ENCODE assay signal across 26 cellular contexts in genomic region chr4:155784637-155785036, GRCh38. TPM values are rescaled to one million over a fixed set of nuclear protein-coding genes. Genes with fewer than 3 reads are reported as not detected.
DNase-seq lines count a peak whose midpoint lies in the region; ATAC-seq, FAIRE-seq and TF ChIP-seq lines count a peak whose summit lies in the region.
"Had no signal": no experiment of that assay in that cellular context is flagged by ENCODE, and none has a peak within 500 bp of the region (broad histone marks: within the 10 kb centered on the region; RNA-seq: fewer than 3 reads in every experiment).

No MANE protein-coding gene starts in this region.

- no peaks in the 10 kb centered on the region for H3K79me2 ChIP-seq in Karpas-422 (ENCODE audit: low read length)
- no peaks in the 10 kb centered on the region for H3K79me2 ChIP-seq in astrocyte (ENCODE audit: insufficient read depth, low read length)

- FAIRE-seq in astrocyte (lab: Jason Lieb, UNC): peak; percentile 45
- FAIRE-seq: GM12878, GM12892, GM18507 had no signal

- H3K27me3 ChIP-seq in Karpas-422 (ENCODE audit: low read length) (no peaks in the 10 kb centered on the region), astrocyte (ENCODE audit: insufficient read depth, low read length) (no peaks in the 10 kb centered on the region), HAP-1 (ENCODE audit: low read depth) (no peaks in the 10 kb centered on the region)
- H3K27me3 ChIP-seq: BE2C, BLaER1 had no signal

- no peaks in the 10 kb centered on the region for H4K20me1 ChIP-seq in Karpas-422 (ENCODE audit: insufficient read depth, low read depth, low read length)
- H4K20me1 ChIP-seq in astrocyte (ENCODE audit: insufficient read depth, low read length): no peaks in the 10 kb centered on the region
- H4K20me1 ChIP-seq: BLaER1 had no signal

- H3K36me3 ChIP-seq in Karpas-422 (ENCODE audit: insufficient read depth, low read length) (no peaks in the 10 kb centered on the region), astrocyte (ENCODE audit: insufficient read depth, low read length) (no peaks in the 10 kb centered on the region), HAP-1 (replicated peaks) (no peaks in the 10 kb centered on the region)
- H3K36me3 ChIP-seq: BE2C, BLaER1 had no signal

- H3K27me3 Mint-ChIP-seq in astrocyte (ENCODE audit: low read depth, unreplicated experiment) (no peaks in the 10 kb centered on the region), mesothelial cell of epicardium (ENCODE audit: low read depth) (no peaks in the 10 kb centered on the region)
- peaks cover 2% of the 10 kb centered on the region for H3K27me3 Mint-ChIP-seq in activated naive CD8-positive, alpha-beta T cell treated with anti-CD3 and anti-CD28 coated beads, Interleukin-2, amount 50 U/mL, for 24 hours
- H3K27me3 Mint-ChIP-seq: CD4-positive, CD25-positive, alpha-beta regulatory T cell had no signal

- H3K4me3 ChIP-seq in Karpas-422 (ENCODE audit: low read length) (no peak overlapping the region), astrocyte (ENCODE audit: insufficient read depth, low read depth, low read length) (no peak overlapping the region), HAP-1 (no peak overlapping the region)
- H3K4me3 ChIP-seq: BLaER1, GM12878 had no signal

- H3K9me3 ChIP-seq in Karpas-422 (ENCODE audit: low read length): no peaks in the 10 kb centered on the region
- H3K9me3 ChIP-seq in astrocyte (ENCODE audit: insufficient read depth, low read depth, low read length): no peaks in the 10 kb centered on the region
- H3K9me3 ChIP-seq in HAP-1: no peaks in the 10 kb centered on the region
- H3K9me3 ChIP-seq: BE2C, BLaER1 had no signal

- DNase-seq in Karpas-422 (no peak), astrocyte (ENCODE audit: low read depth) (no peak), mesothelial cell of epicardium (ENCODE audit: low spot score in 2 of 2, unreplicated experiment in 2 of 2) (no peak), HAP-1 (ENCODE audit: low spot score in 2 of 2) (no peak)
- DNase-seq in activated naive CD8-positive, alpha-beta T cell treated with anti-CD3 and anti-CD28 coated beads, Interleukin-2, amount 50 U/mL, for 24 hours: no peak
- DNase-seq: 8988T; ACHN; BE2C; C1 segment of cervical spinal cord; CD4-positive, alpha-beta memory T cell; CD4-positive, CD25-positive, alpha-beta regulatory T cell; CD8-positive, alpha-beta memory T cell; COR-L47; DMS 273 treated with DMSO at 0.1 percent for 48 hours; DMS153; DMS53; DMS79; DND-41; EL; GDM1 had no signal

- H3K4me3 Mint-ChIP-seq in astrocyte (ENCODE audit: unreplicated experiment) (no peak overlapping the region), mesothelial cell of epicardium (no peak overlapping the region)
- H3K4me3 Mint-ChIP-seq in activated naive CD8-positive, alpha-beta T cell treated with anti-CD3 and anti-CD28 coated beads, Interleukin-2, amount 50 U/mL, for 24 hours: no peak overlapping the region
- H3K4me3 Mint-ChIP-seq: CD14-positive monocyte; CD4-positive, alpha-beta memory T cell; CD4-positive, CD25-positive, alpha-beta regulatory T cell; CD8-positive, alpha-beta memory T cell had no signal

- H2AFZ ChIP-seq in Karpas-422 (ENCODE audit: low read length) (peak overlapping the region; percentile 55; the same call in 1 of the 2 replicates), astrocyte (ENCODE audit: low read depth, low read length) (no peak overlapping the region)

- H3K4me1 ChIP-seq in Karpas-422 (ENCODE audit: low read length): peaks cover 85% of the 10 kb centered on the region
- no peaks in the 10 kb centered on the region for H3K4me1 ChIP-seq in astrocyte (ENCODE audit: insufficient read depth, low read length)
- no peaks in the 10 kb centered on the region for H3K4me1 ChIP-seq in HAP-1

- H3K9me2 ChIP-seq in Karpas-422 (replicated peaks; ENCODE audit: insufficient read depth, low read length): no peaks in the 10 kb centered on the region

- H3K4me1 Mint-ChIP-seq in astrocyte (ENCODE audit: low read depth, unreplicated experiment) (peaks cover 1% of the 10 kb centered on the region), mesothelial cell of epicardium (peaks cover 35% of the 10 kb centered on the region)
- no peaks in the 10 kb centered on the region for H3K4me1 Mint-ChIP-seq in activated naive CD8-positive, alpha-beta T cell treated with anti-CD3 and anti-CD28 coated beads, Interleukin-2, amount 50 U/mL, for 24 hours

- H3K4me2 ChIP-seq in Karpas-422 (ENCODE audit: low read depth, low read length, poor library complexity, severe bottlenecking): peak overlapping the region; percentile 2
- no peak overlapping the region for H3K4me2 ChIP-seq in astrocyte (ENCODE audit: low read length)
- H3K4me2 ChIP-seq: BLaER1 had no signal

- no peaks in the 10 kb centered on the region for H3K36me3 Mint-ChIP-seq in astrocyte (ENCODE audit: low read depth, unreplicated experiment)
- H3K36me3 Mint-ChIP-seq in mesothelial cell of epicardium: peaks cover 7% of the 10 kb centered on the region
- no peaks in the 10 kb centered on the region for H3K36me3 Mint-ChIP-seq in activated naive CD8-positive, alpha-beta T cell treated with anti-CD3 and anti-CD28 coated beads, Interleukin-2, amount 50 U/mL, for 24 hours (ENCODE audit: low read depth)
- H3K36me3 Mint-ChIP-seq: CD14-positive monocyte; CD4-positive, alpha-beta memory T cell; CD4-positive, CD25-positive, alpha-beta regulatory T cell; CD8-positive, alpha-beta memory T cell had no signal

- 0 out of 2 replicates have a peak overlapping the region, but pooled peaks have one; percentile 3 for H3K9ac ChIP-seq in Karpas-422 (ENCODE audit: low read length)
- H3K9ac ChIP-seq in astrocyte (ENCODE audit: low read length): no peak overlapping the region
- H3K9ac ChIP-seq: BLaER1 had no signal

- ATAC-seq in activated naive CD8-positive, alpha-beta T cell treated with anti-CD3 and anti-CD28 coated beads, Interleukin-2, amount 50 U/mL, for 24 hours: no peak
- ATAC-seq: GM12878 had no signal

- no peak overlapping the region for H3K27ac Mint-ChIP-seq in astrocyte (ENCODE audit: unreplicated experiment)
- peak overlapping the region; percentile 32 for H3K27ac Mint-ChIP-seq in mesothelial cell of epicardium
- H3K27ac Mint-ChIP-seq in activated naive CD8-positive, alpha-beta T cell treated with anti-CD3 and anti-CD28 coated beads, Interleukin-2, amount 50 U/mL, for 24 hours: no peak overlapping the region
- H3K27ac Mint-ChIP-seq: CD14-positive monocyte; CD4-positive, alpha-beta memory T cell; CD4-positive, CD25-positive, alpha-beta regulatory T cell; CD8-positive, alpha-beta memory T cell had no signal

- TF ChIP-seq CTCF in astrocyte (IDR thresholded peaks at IDR 0.05; ENCODE audit: insufficient read depth, low read depth, low read length): no peak
- no peak for TF ChIP-seq CTCF in mesothelial cell of epicardium (IDR thresholded peaks at IDR 0.05; ENCODE audit: unreplicated experiment)

- H3K9me3 Mint-ChIP-seq in astrocyte (ENCODE audit: unreplicated experiment): no peaks in the 10 kb centered on the region
- no peaks in the 10 kb centered on the region for H3K9me3 Mint-ChIP-seq in mesothelial cell of epicardium
- H3K9me3 Mint-ChIP-seq in activated naive CD8-positive, alpha-beta T cell treated with anti-CD3 and anti-CD28 coated beads, Interleukin-2, amount 50 U/mL, for 24 hours: no peaks in the 10 kb centered on the region
- H3K9me3 Mint-ChIP-seq: CD4-positive, alpha-beta memory T cell; CD4-positive, CD25-positive, alpha-beta regulatory T cell; CD8-positive, alpha-beta memory T cell had no signal

- peak overlapping the region; percentile 76 for H3K27ac ChIP-seq in Karpas-422 (ENCODE audit: low read length)
- no peak overlapping the region for H3K27ac ChIP-seq in astrocyte (ENCODE audit: low read depth, low read length)
- H3K27ac ChIP-seq: BLaER1 had no signal

- in situ Hi-C loops in HAP-1 (cut with MboI; ENCODE audit: low sequenced_read_pairs): loop anchor here (25.0 kb wide), 1 partner anchor 372 kb away; no protein-coding TSS in a partner anchor

RNA-seq across cellular contexts. Expression of gene GUCY1B1, which starts 25.8 kb away (rescaled TPM):
- 0.47 and 3.2 TPM in 2 replicates for total RNA-seq in Karpas-422 (2014; rRNA removed; shearing (Covaris generic); ENCODE audit: low replicate concordance)
- 1.5 and 2.5 TPM in 2 replicates for total RNA-seq in astrocyte
- total RNA-seq in mesothelial cell of epicardium: 17.1 to 18.6 TPM (median 17.4 TPM) in 3 replicates
- total RNA-seq: A673; CD4-positive, alpha-beta memory T cell had no signal
